20 cellular contexts compared by ENCODE assay signal in genomic region chr4:901192-901910, GRCh38. TPM values are rescaled to one million over a fixed set of nuclear protein-coding genes. Genes with fewer than 3 reads are reported as not detected.
DNase-seq lines count a peak whose midpoint lies in the region; ATAC-seq and TF ChIP-seq lines count a peak whose summit lies in the region.
"Had no signal": no experiment of that assay in that cellular context is flagged by ENCODE, and none has a peak within 500 bp of the region (broad histone marks: within the 10 kb centered on the region; RNA-seq: fewer than 3 reads in every experiment).

No MANE protein-coding gene starts in this region.

- H3K4me3 ChIP-seq in right cardiac atrium (ENCODE audit: low read length) (no peak overlapping the region), left ventricle myocardium inferior (no peak overlapping the region), mesendoderm (ENCODE audit: low read length) (no peak overlapping the region)
- H3K4me3 ChIP-seq: BLaER1, GM23248 had no signal

- H4K5ac ChIP-seq in mesendoderm (ENCODE audit: low read length), result no peak overlapping the region

- WGBS in right cardiac atrium, result 86% methylated on average over 28 of the region's 28 CpGs
- no CpG with 5 or more reads among the region's 28 CpGs for WGBS in mesendoderm (ENCODE audit: extremely low coverage, insufficient coverage, low lambda C conversion rate)

- no peak overlapping the region for H3K4me3 Mint-ChIP-seq in stimulated activated effector memory CD8-positive, alpha-beta T cell treated with anti-CD3 and anti-CD28 coated beads, Interleukin-12 subunit alpha, Interleukin-12 subunit beta, amount 100 ng/mL, for 72 hours
- H3K4me3 Mint-ChIP-seq: B cell; CD4-positive, CD25-positive, alpha-beta regulatory T cell; CD8-positive, alpha-beta T cell; H9 had no signal

- H2AK5ac ChIP-seq in mesendoderm (ENCODE audit: low read length), result no peak overlapping the region

- no peak overlapping the region for H2BK120ac ChIP-seq in mesendoderm (ENCODE audit: low read depth, low read length)

- no peak overlapping the region for H3K9ac ChIP-seq in mesendoderm (ENCODE audit: low read length)
- H3K9ac ChIP-seq: BLaER1, GM23248 had no signal

- H3K79me1 ChIP-seq in mesendoderm (ENCODE audit: low read length), result peaks cover 4% of the 10 kb centered on the region

- no peak overlapping the region for H4K8ac ChIP-seq in mesendoderm (ENCODE audit: low read depth, low read length)

- H3K4me2 ChIP-seq in mesendoderm (ENCODE audit: low read length), result no peak overlapping the region
- H3K4me2 ChIP-seq: BLaER1 had no signal

- no peak overlapping the region for H2BK15ac ChIP-seq in mesendoderm (replicated peaks; ENCODE audit: low read depth)

- H3K9me3 ChIP-seq in right cardiac atrium (ENCODE audit: control insufficient read depth, low read length) (no peaks in the 10 kb centered on the region), left ventricle myocardium inferior (replicated peaks) (no peaks in the 10 kb centered on the region)
- H3K9me3 ChIP-seq: Caco-2 had no signal

- ATAC-seq in Right ventricle myocardium inferior (peak; percentile 11), left cardiac atrium (no peak), right cardiac atrium (no peak), GM18861 (IDR thresholded peaks at IDR 0.05; ENCODE audit: unreplicated experiment) (no peak)
- ATAC-seq in stimulated activated effector memory CD8-positive, alpha-beta T cell treated with anti-CD3 and anti-CD28 coated beads, Interleukin-12 subunit alpha, Interleukin-12 subunit beta, amount 100 ng/mL, for 72 hours, result no peak
- ATAC-seq: CD8-positive, alpha-beta T cell; HCT116 had no signal

- no peak overlapping the region for H3K27ac ChIP-seq in right cardiac atrium (ENCODE audit: low read length)
- no peak overlapping the region for H3K27ac ChIP-seq in left ventricle myocardium inferior (replicated peaks)
- H3K27ac ChIP-seq in mesendoderm (ENCODE audit: low read depth, low read length), result no peak overlapping the region
- H3K27ac ChIP-seq: 22Rv1, BLaER1, C4-2B, GM23248 had no signal

- peaks cover 20% of the 10 kb centered on the region for H3K4me1 Mint-ChIP-seq in stimulated activated effector memory CD8-positive, alpha-beta T cell treated with anti-CD3 and anti-CD28 coated beads, Interleukin-12 subunit alpha, Interleukin-12 subunit beta, amount 100 ng/mL, for 72 hours
- H3K4me1 Mint-ChIP-seq: B cell had no signal

- H3K36me3 ChIP-seq in left ventricle myocardium inferior (peaks cover 30% of the 10 kb centered on the region), mesendoderm (ENCODE audit: control insufficient read depth, insufficient read depth, low read length) (no peaks in the 10 kb centered on the region)

- no peak overlapping the region for H3K4ac ChIP-seq in mesendoderm (ENCODE audit: low read depth, low read length)

- H3K36me3 Mint-ChIP-seq in stimulated activated effector memory CD8-positive, alpha-beta T cell treated with anti-CD3 and anti-CD28 coated beads, Interleukin-12 subunit alpha, Interleukin-12 subunit beta, amount 100 ng/mL, for 72 hours, result peaks cover 68% of the 10 kb centered on the region

- no peak overlapping the region for H2BK5ac ChIP-seq in mesendoderm (ENCODE audit: low read length)

- DNase-seq in Right ventricle myocardium inferior (ENCODE audit: missing footprints) (peak; percentile 66), left cardiac atrium (no peak), right cardiac atrium (peak in 2 of 3 donors; percentile 47 to 58), left ventricle myocardium inferior (no peak), mesendoderm (no peak), cortex of kidney (lab: John Stamatoyannopoulos, UW) (no peak)
- no peak for DNase-seq in stimulated activated effector memory CD8-positive, alpha-beta T cell treated with anti-CD3 and anti-CD28 coated beads, Interleukin-12 subunit alpha, Interleukin-12 subunit beta, amount 100 ng/mL, for 72 hours (ENCODE audit: low spot score in 2 of 2)
- DNase-seq: Caco-2; CD4-positive, CD25-positive, alpha-beta regulatory T cell; DMS153; DND-41; GM23248; H9 had no signal

- no peak overlapping the region for H3K56ac ChIP-seq in mesendoderm (ENCODE audit: low read length)

- no peaks in the 10 kb centered on the region for H3K9me3 Mint-ChIP-seq in stimulated activated effector memory CD8-positive, alpha-beta T cell treated with anti-CD3 and anti-CD28 coated beads, Interleukin-12 subunit alpha, Interleukin-12 subunit beta, amount 100 ng/mL, for 72 hours
- H3K9me3 Mint-ChIP-seq: CD8-positive, alpha-beta T cell had no signal

- peak overlapping the region; percentile 15 for H3K23ac ChIP-seq in mesendoderm (ENCODE audit: low read length)

- H3K4me1 ChIP-seq in right cardiac atrium (ENCODE audit: control insufficient read depth, insufficient read depth, low read length), result no peaks in the 10 kb centered on the region
- H3K4me1 ChIP-seq in left ventricle myocardium inferior, result peaks cover 7% of the 10 kb centered on the region
- peaks cover 1% of the 10 kb centered on the region for H3K4me1 ChIP-seq in mesendoderm (ENCODE audit: control insufficient read depth, low read depth, low read length)
- H3K4me1 ChIP-seq: BLaER1, Caco-2 had no signal

- H3K79me2 ChIP-seq in mesendoderm (ENCODE audit: control insufficient read depth, insufficient read depth, low read length), result no peaks in the 10 kb centered on the region

- H3K27me3 ChIP-seq in right cardiac atrium (ENCODE audit: control insufficient read depth, insufficient read depth), result no peaks in the 10 kb centered on the region
- H3K27me3 ChIP-seq in left ventricle myocardium inferior (ENCODE audit: low read depth), result no peaks in the 10 kb centered on the region
- H3K27me3 ChIP-seq in mesendoderm (ENCODE audit: insufficient read depth, low read length, poor library complexity), result no peaks in the 10 kb centered on the region
- H3K27me3 ChIP-seq: BLaER1 had no signal

- no peak for TF ChIP-seq CTCF in left ventricle myocardium inferior (IDR thresholded peaks at IDR 0.05; ENCODE audit: borderline replicate concordance)

- peak overlapping the region; percentile 87 for H3K27ac Mint-ChIP-seq in stimulated activated effector memory CD8-positive, alpha-beta T cell treated with anti-CD3 and anti-CD28 coated beads, Interleukin-12 subunit alpha, Interleukin-12 subunit beta, amount 100 ng/mL, for 72 hours
- H3K27ac Mint-ChIP-seq: B cell; CD4-positive, CD25-positive, alpha-beta regulatory T cell; CD8-positive, alpha-beta T cell had no signal

- H3K18ac ChIP-seq in mesendoderm (ENCODE audit: low read length), result no peak overlapping the region

- intact Hi-C loops in Right ventricle myocardium inferior (cut with DNase I), result no loop called here
- intact Hi-C loops in left cardiac atrium (cut with DNase I), result no loop called here
- intact Hi-C loops in right cardiac atrium (cut with DNase I), result no loop called here
- intact Hi-C loops in left ventricle myocardium inferior (cut with micrococcal nuclease), result no loop called here

RNA-seq across cellular contexts. Expression of gene GAK, which starts 30.8 kb away (rescaled TPM):
- 29.3 TPM for total RNA-seq in Right ventricle myocardium inferior
- total RNA-seq in left cardiac atrium, result 10 to 100 TPM; 38.1 to 43.2 TPM
- total RNA-seq in right cardiac atrium, result 10 to 100 TPM; 35.5 to 40.2 (median 37.6) TPM
- polyA plus RNA-seq in right cardiac atrium, result 45.6 TPM
- 25.1 TPM for total RNA-seq in left ventricle myocardium inferior
- 50.4 TPM for polyA plus RNA-seq in mesendoderm (2013, experiment 1 of 2)
- 48.6 TPM for polyA plus RNA-seq in mesendoderm (2013, experiment 2 of 2)

RNA-seq across cellular contexts. Expression of gene TMEM175, which starts 30.9 kb away (rescaled TPM):
- 17.4 TPM for total RNA-seq in Right ventricle myocardium inferior
- total RNA-seq in left cardiac atrium, result 10 to 100 TPM; 17.9 to 20.7 TPM
- total RNA-seq in right cardiac atrium, result 10 to 100 TPM; 20.9 to 26.0 (median 23.0) TPM
- polyA plus RNA-seq in right cardiac atrium, result 31.1 TPM
- 20.3 TPM for total RNA-seq in left ventricle myocardium inferior
- polyA plus RNA-seq in mesendoderm (2013, experiment 1 of 2), result 3.8 TPM
- polyA plus RNA-seq in mesendoderm (2013, experiment 2 of 2), result 3.0 TPM

Comparison
In these comparisons a context has a peak if more than half of its experiments do, and no peak if none do; other contexts are left out.
1. DNase-seq: peak in Right ventricle myocardium inferior (single experiment) and right cardiac atrium (2 of 3); none in left cardiac atrium (single experiment), left ventricle myocardium inferior (single experiment), mesendoderm (single experiment), stimulated activated effector memory CD8-positive, alpha-beta T cell treated with anti-CD3 and anti-CD28 coated beads, Interleukin-12 subunit alpha, Interleukin-12 subunit beta, amount 100 ng/mL, for 72 hours (0 of 2) and cortex of kidney (single experiment).